Comparison of ENCODE assay signal across 11 cellular contexts in the genomic region with DNA sequence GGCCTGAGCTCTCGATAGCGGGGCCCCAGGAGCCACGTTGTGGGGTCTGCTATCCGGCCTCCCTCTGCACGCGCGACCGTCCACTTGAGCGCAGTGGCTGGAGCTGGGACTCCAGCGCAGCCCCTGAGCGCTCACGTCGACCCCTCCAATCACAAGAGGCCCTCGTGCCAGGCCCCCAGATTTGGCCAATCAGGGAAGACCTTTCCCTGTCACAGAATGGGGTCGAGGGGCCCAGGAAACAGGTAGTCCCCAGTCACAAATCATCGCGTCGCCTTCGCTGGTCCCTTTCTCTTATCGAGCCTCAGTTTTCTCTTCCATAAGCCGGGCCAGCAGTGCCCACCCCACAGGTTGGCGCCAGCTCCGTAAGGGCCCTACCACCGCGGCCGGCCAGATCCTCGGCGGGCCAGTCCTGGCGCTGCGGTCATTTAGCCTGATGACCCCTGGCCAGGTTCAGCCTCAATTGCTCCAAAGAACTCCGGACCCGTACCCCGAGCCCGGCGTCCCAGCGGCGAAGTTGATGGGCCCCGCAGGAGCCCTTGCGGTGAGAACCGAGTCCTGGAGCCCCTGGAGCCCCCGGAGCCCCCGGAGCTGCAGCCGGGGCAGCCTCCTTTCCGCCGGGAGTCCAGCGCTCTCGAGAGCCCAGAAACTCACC. TPM values are rescaled to one million over a fixed set of nuclear protein-coding genes. Genes with fewer than 3 reads are reported as not detected.
DNase-seq lines count a peak whose midpoint lies in the region; ATAC-seq, FAIRE-seq and TF ChIP-seq lines count a peak whose summit lies in the region.
"Had no signal": no experiment of that assay in that cellular context is flagged by ENCODE, and none has a peak within 500 bp of the region (broad histone marks: within the 10 kb centered on the region; RNA-seq: fewer than 3 reads in every experiment).

No MANE protein-coding gene starts in this region.

- ATAC-seq in GM18858 (IDR thresholded peaks at IDR 0.05; ENCODE audit: unreplicated experiment): no peak

- H3K9me3 ChIP-seq in colonic mucosa: no peaks in the 10 kb centered on the region
- no peaks in the 10 kb centered on the region for H3K9me3 ChIP-seq in spleen

- no peak for TF ChIP-seq CTCF in colonic mucosa (IDR thresholded peaks at IDR 0.05)
- no peak for TF ChIP-seq CTCF in spleen (IDR thresholded peaks at IDR 0.05 in 8 of 11, conservative IDR thresholded peaks at IDR 0.05 in 3 of 11)

- peak overlapping the region; percentile 80 to 81 for H3K9ac ChIP-seq in colonic mucosa (ENCODE audit: low read depth in 2 of 2, low read length in 2 of 2)

- peak overlapping the region; percentile 58 for H3K4me3 ChIP-seq in colonic mucosa
- peak overlapping the region in 7 of 8 donors; percentile 1 to 56 (median 27) for H3K4me3 ChIP-seq in spleen

- H3K27ac ChIP-seq in colonic mucosa: peak overlapping the region; percentile 70
- H3K27ac ChIP-seq in spleen: no peak overlapping the region

- 3 to 15% (median 5%) methylated on average over 26 to 47 of the region's 47 CpGs for WGBS in spleen, 5 donors

- intact Hi-C loops in colonic mucosa (cut with DNase I) (no loop called here), spleen (cut with DNase I; ENCODE audit: low total_unique reads) (no loop called here)

- H3K27me3 ChIP-seq in colonic mucosa (no peaks in the 10 kb centered on the region), spleen (replicated peaks in 1 of 7) (peaks cover 0 to 46% (median 28%) of the 10 kb centered on the region in 7 donors)

- H3K4me1 ChIP-seq in colonic mucosa (no peaks in the 10 kb centered on the region), spleen (peaks cover 0 to 19% (median 16%) of the 10 kb centered on the region in 6 donors)

- no peaks in the 10 kb centered on the region for H3K36me3 ChIP-seq in colonic mucosa
- no peaks in the 10 kb centered on the region for H3K36me3 ChIP-seq in spleen

- no peak for FAIRE-seq in HTR-8/SVneo (lab: Jason Lieb, UNC)

- TF ChIP-seq POLR2A in spleen (IDR thresholded peaks at IDR 0.05): no peak

- DNase-seq in HTR-8/SVneo (ENCODE audit: insufficient read length, low spot score) (peak; percentile 44), colonic mucosa (peak; percentile 46), left kidney (ENCODE audit: low read depth, low spot score) (peak; percentile 86), spleen (no peak), HuH-7 (ENCODE audit: low spot score) (no peak), SHP77 (lab: John Stamatoyannopoulos, UW) (no peak), HK-2 (ENCODE audit: unreplicated experiment) (no peak)
- DNase-seq: activated naive CD4-positive, alpha-beta T cell treated with anti-CD3 and anti-CD28 coated beads, Interleukin-2, amount 50 U/mL, for 16 hours had no signal

RNA-seq across cellular contexts. Expression of gene ALDH1L1, which starts 0.4 kb away (rescaled TPM):
- total RNA-seq in colonic mucosa (10 to 100 TPM; 15.3 to 25.6 TPM), spleen (1 to 10 TPM in 1 of 7 donors, under 1 TPM in 3, not detected in 3; 0.09 to 1.3 (median 0.38) TPM)
- under 1 TPM; 0.13 to 0.35 (median 0.29) TPM for polyA plus RNA-seq in spleen
- total RNA-seq: pulmonary artery endothelial cell, RPMI7951 had no signal

Comparison
In these comparisons a context has a peak if more than half of its experiments do, and no peak if none do; other contexts are left out.
1. DNase-seq: peak in HTR-8/SVneo (single experiment), colonic mucosa (single experiment) and left kidney (single experiment); none in spleen (single experiment), HuH-7 (single experiment), SHP77 (0 of 2) and HK-2 (single experiment).
2. RNA of gene ALDH1L1, which starts 0.4 kb away (total RNA-seq): 15.3 to 25.6 TPM in colonic mucosa; 0.09 to 1.3 TPM in spleen; every median in the first group is over 4 times any median in the second.